2 cellular contexts compared by ENCODE assay signal in genomic region chr4:7041246-7041645, GRCh38.
TF ChIP-seq lines count a peak whose summit lies in the region.

No MANE protein-coding gene starts in this region.

TF ChIP-seq in SK-N-SH, 30 proteins besides CTCF, POLR2A, EP300 and RAD21 (continued from another document):
- TF ChIP-seq IRF3 (IDR thresholded peaks at IDR 0.05; ENCODE audit: low read depth, low read length): no peak
- no peak for TF ChIP-seq REST (IDR thresholded peaks at IDR 0.05; ENCODE audit: low read depth, low read length)
- no peak for TF ChIP-seq JUND (IDR thresholded peaks at IDR 0.05)
- TF ChIP-seq ZBTB33 (IDR thresholded peaks at IDR 0.05; ENCODE audit: borderline replicate concordance, low read depth): no peak
- TF ChIP-seq EZH2phosphoT487 (IDR thresholded peaks at IDR 0.05; ENCODE audit: borderline replicate concordance, low read depth): no peak
- no peak for TF ChIP-seq FOXJ3 (CRISPR knock-in tag; IDR thresholded peaks at IDR 0.05)
- TF ChIP-seq FOSL2 (IDR thresholded peaks at IDR 0.05; ENCODE audit: borderline replicate concordance, low read depth): no peak
- no peak for TF ChIP-seq NRF1 (IDR thresholded peaks at IDR 0.05; ENCODE audit: low read depth, low read length)
- TF ChIP-seq ELF1 (IDR thresholded peaks at IDR 0.05): no peak

TF ChIP-seq in WTC11, 78 proteins besides CTCF, POLR2A, EP300 and RAD21:
- no peak for TF ChIP-seq ARID4B (CRISPR knock-in tag; IDR thresholded peaks at IDR 0.05; ENCODE audit: borderline replicate concordance)
- no peak for TF ChIP-seq ZNF512 (CRISPR knock-in tag; IDR thresholded peaks at IDR 0.05; ENCODE audit: borderline replicate concordance)
- no peak for TF ChIP-seq NR1H2 (CRISPR knock-in tag; IDR thresholded peaks at IDR 0.05)
- TF ChIP-seq CREM (CRISPR knock-in tag; IDR thresholded peaks at IDR 0.05): no peak
- no peak for TF ChIP-seq E2F1 (CRISPR knock-in tag; IDR thresholded peaks at IDR 0.05)
- TF ChIP-seq SMAD3 (CRISPR knock-in tag; IDR thresholded peaks at IDR 0.05; ENCODE audit: borderline replicate concordance): no peak
- no peak for TF ChIP-seq ELF4 (CRISPR knock-in tag; IDR thresholded peaks at IDR 0.05; ENCODE audit: low read depth)
- TF ChIP-seq SOX15 (CRISPR knock-in tag; IDR thresholded peaks at IDR 0.05): no peak
- TF ChIP-seq ETV6 (CRISPR knock-in tag; IDR thresholded peaks at IDR 0.05): no peak
- no peak for TF ChIP-seq JUN (CRISPR knock-in tag; IDR thresholded peaks at IDR 0.05)
- no peak for TF ChIP-seq E2F5 (CRISPR knock-in tag; IDR thresholded peaks at IDR 0.05)
- TF ChIP-seq ZSCAN18 (CRISPR knock-in tag; IDR thresholded peaks at IDR 0.05): no peak
- TF ChIP-seq ESRRA (CRISPR knock-in tag; IDR thresholded peaks at IDR 0.05; ENCODE audit: borderline replicate concordance): no peak
- no peak for TF ChIP-seq ZNF317 (CRISPR knock-in tag; IDR thresholded peaks at IDR 0.05; ENCODE audit: borderline replicate concordance, low read depth)
- no peak for TF ChIP-seq SP1 (CRISPR knock-in tag; conservative IDR thresholded peaks at IDR 0.05)
- TF ChIP-seq NFE2L1 (CRISPR knock-in tag; IDR thresholded peaks at IDR 0.05): no peak
- no peak for TF ChIP-seq ZMAT4 (CRISPR knock-in tag; IDR thresholded peaks at IDR 0.05)
- TF ChIP-seq GRHL2 (CRISPR knock-in tag; IDR thresholded peaks at IDR 0.05; ENCODE audit: insufficient replicate concordance, severe bottlenecking): no peak
- no peak for TF ChIP-seq OVOL2 (CRISPR knock-in tag; IDR thresholded peaks at IDR 0.05; ENCODE audit: borderline replicate concordance)
